In the genomic region with DNA sequence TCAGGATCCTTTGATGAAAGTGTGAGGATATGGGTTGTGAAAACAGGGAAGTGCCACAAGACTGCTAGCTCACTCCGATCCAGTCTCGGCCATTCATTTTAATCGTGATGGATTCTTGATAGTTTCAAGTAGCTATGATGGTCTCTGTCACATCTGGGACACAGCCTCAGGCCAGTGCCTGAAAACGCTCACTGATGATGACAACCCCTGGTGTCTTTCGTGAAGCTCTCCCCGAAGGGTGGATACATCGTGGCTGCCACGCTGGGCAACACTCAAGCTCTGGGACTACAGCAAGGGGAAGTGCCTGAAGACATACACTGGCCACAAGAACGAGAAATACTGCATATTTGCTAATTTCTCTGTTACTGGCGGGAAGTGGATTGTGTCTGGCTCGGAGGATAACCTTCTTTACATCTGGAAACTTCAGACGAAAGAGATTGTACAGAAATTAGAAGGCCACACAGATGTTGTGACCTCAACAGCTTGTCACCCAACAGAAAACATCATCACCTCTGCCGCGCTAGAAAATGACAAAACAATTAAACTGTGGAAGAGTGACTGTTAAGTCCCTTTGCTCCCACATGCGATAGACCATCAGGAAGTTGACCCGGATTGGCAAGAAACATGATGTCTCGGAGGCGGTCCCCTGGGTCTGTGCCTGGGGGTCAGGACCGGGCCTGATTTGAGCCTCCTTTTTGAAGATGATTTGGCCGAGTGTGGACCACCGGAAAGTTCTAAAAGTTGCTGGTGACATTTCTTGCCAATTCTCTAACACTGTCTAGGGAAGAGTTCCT, we compare ENCODE assay signal across 29 cellular contexts. TPM values are rescaled to one million over a fixed set of nuclear protein-coding genes. Genes with fewer than 3 reads are reported as not detected.
DNase-seq lines count a peak whose midpoint lies in the region; ATAC-seq and TF ChIP-seq lines count a peak whose summit lies in the region.
"Had no signal": no experiment of that assay in that cellular context is flagged by ENCODE, and none has a peak within 500 bp of the region (broad histone marks: within the 10 kb centered on the region; RNA-seq: fewer than 3 reads in every experiment).

No MANE protein-coding gene starts in this region.

- no peak for TF ChIP-seq CTCF in SK-N-SH (IDR thresholded peaks at IDR 0.05)
- TF ChIP-seq CTCF in type B pancreatic cell (conservative IDR thresholded peaks at IDR 0.05) = no peak

- ATAC-seq in SK-N-SH treated with all-trans-retinoic acid at 6 μM for 48 hours (no peak), left lobe of liver (peak; percentile 28)
- ATAC-seq: activated CD4-positive, CD25-positive, alpha-beta regulatory T cell treated with anti-CD3 and anti-CD28 coated beads, Interleukin-2, amount 50 U/mL, for 24 hours; natural killer cell treated with Interleukin-12 subunit alpha and Interleukin-12 subunit beta and Interleukin-15 and Interleukin-18, amount 100 ng/mL, for 72 hours; stimulated activated memory B cell treated with anti-CD40 and anti-IgM and Interleukin-4, amounts not matched to agents 10 μg/mL and 1 μg/mL and 100 μg/mL, for 72 hours; T-helper 17 cell had no signal

- no peaks in the 10 kb centered on the region for H3K4me1 Mint-ChIP-seq in type B pancreatic cell (ENCODE audit: unreplicated experiment)
- H3K4me1 Mint-ChIP-seq: brain; CD4-positive, CD25-positive, alpha-beta regulatory T cell; stimulated activated memory B cell treated with anti-CD40 and anti-IgM and Interleukin-4, amounts not matched to agents 10 μg/mL and 1 μg/mL and 100 μg/mL, for 72 hours; T-helper 17 cell had no signal

- H3K79me2 ChIP-seq in SK-N-SH (ENCODE audit: insufficient read depth) = no peaks in the 10 kb centered on the region

- H4K20me1 ChIP-seq in SK-N-SH (ENCODE audit: insufficient read depth) = no peaks in the 10 kb centered on the region

- H3K36me3 Mint-ChIP-seq in type B pancreatic cell = peaks cover 11% of the 10 kb centered on the region

- CTCF ChIA-PET in SK-N-SH (lab: Yijun Ruan, JAX) = interaction anchor here (0.8 to 1.7 kb wide), 2 partner anchors 12 kb away, joined by 3 to 9 read pairs; no protein-coding TSS in a partner anchor

- POLR2A ChIA-PET in SK-N-SH (lab: Yijun Ruan, JAX) = no interaction called here

- no peak overlapping the region for H3K4me2 ChIP-seq in SK-N-SH

- no peaks in the 10 kb centered on the region for H3K9me3 ChIP-seq in SK-N-SH
- H3K9me3 ChIP-seq: adrenal gland had no signal

- 94% methylated on average over 20 of the region's 21 CpGs for WGBS in SK-N-SH (ENCODE audit: low lambda C conversion rate)

- no peak overlapping the region for H2AFZ ChIP-seq in SK-N-SH (ENCODE audit: low read depth)

- H3K4me3 ChIP-seq in SK-N-SH (ENCODE audit: low read depth in 2 of 2, low read length in 1 of 2) = no peak overlapping the region
- H3K4me3 ChIP-seq: adrenal gland, lung had no signal

- no peak overlapping the region for H3K9ac ChIP-seq in SK-N-SH

- H3K27me3 Mint-ChIP-seq in type B pancreatic cell = no peaks in the 10 kb centered on the region
- H3K27me3 Mint-ChIP-seq: stimulated activated memory B cell treated with anti-CD40 and anti-IgM and Interleukin-4, amounts not matched to agents 10 μg/mL and 1 μg/mL and 100 μg/mL, for 72 hours had no signal

- peak overlapping the region; percentile 34 for H3K27ac Mint-ChIP-seq in type B pancreatic cell
- H3K27ac Mint-ChIP-seq: activated naive CD4-positive, alpha-beta T cell treated with anti-CD3 and anti-CD28 coated beads for 36 hours; CD4-positive, CD25-positive, alpha-beta regulatory T cell; natural killer cell treated with Interleukin-12 subunit alpha and Interleukin-12 subunit beta and Interleukin-15 and Interleukin-18, amount 100 ng/mL, for 72 hours; stimulated activated memory B cell treated with anti-CD40 and anti-IgM and Interleukin-4, amounts not matched to agents 10 μg/mL and 1 μg/mL and 100 μg/mL, for 72 hours; T-helper 17 cell had no signal

- TF ChIP-seq EP300 in SK-N-SH (IDR thresholded peaks at IDR 0.05; ENCODE audit: borderline replicate concordance in 1 of 2, low read depth in 1 of 2, low read length in 1 of 2) = no peak

- no peak overlapping the region for H3K27ac ChIP-seq in SK-N-SH (ENCODE audit: low read depth in 2 of 2, low read length in 1 of 2)
- H3K27ac ChIP-seq: adrenal gland had no signal

- no peaks in the 10 kb centered on the region for H3K27me3 ChIP-seq in SK-N-SH (ENCODE audit: insufficient read depth)
- H3K27me3 ChIP-seq: adrenal gland, heart right ventricle had no signal

- no peak for TF ChIP-seq RAD21 in SK-N-SH (IDR thresholded peaks at IDR 0.05; ENCODE audit: low read length)

- H3F3A ChIP-seq in SK-N-SH (replicated peaks; ENCODE audit: insufficient read depth) = peaks cover 3% of the 10 kb centered on the region

- no peaks in the 10 kb centered on the region; a peak in 1 of 4 replicates for H3K4me1 ChIP-seq in SK-N-SH (ENCODE audit: control insufficient read depth in 1 of 2, insufficient read depth in 2 of 2, low read depth in 1 of 2, low read length in 1 of 2)
- H3K4me1 ChIP-seq: adrenal gland had no signal

- H3K9me2 ChIP-seq in SK-N-SH = no peaks in the 10 kb centered on the region

- H3K36me3 ChIP-seq in SK-N-SH (replicated peaks in 1 of 2; ENCODE audit: control insufficient read depth in 1 of 2, insufficient read depth in 2 of 2, low read length in 1 of 2) = peaks cover 0 to 8% of the 10 kb centered on the region in 2 experiments
- H3K36me3 ChIP-seq: adrenal gland had no signal

- DNase-seq in SK-N-SH (no peak), NOMO-1 treated with dmso at 0.1 percent for 144 hours (lab: John Stamatoyannopoulos, UW; ENCODE audit: unreplicated experiment) (peak; percentile 46), left lobe of liver (ENCODE audit: low spot score) (no peak), type B pancreatic cell (ENCODE audit: extremely low spot score, unreplicated experiment) (no peak), HK-2 (ENCODE audit: unreplicated experiment) (no peak)
- no peak for DNase-seq in effector CD4-positive, alpha-beta T cell
- no peak for DNase-seq in activated naive CD4-positive, alpha-beta T cell treated with anti-CD3 and anti-CD28 coated beads, Interleukin-2, amount 50 U/mL, for 16 hours
- DNase-seq: 8988T; activated CD4-positive, alpha-beta T cell treated with anti-CD3 and anti-CD28 coated beads, Interleukin-2, amount 50 U/mL, for 48 hours; activated naive CD4-positive, alpha-beta T cell treated with anti-CD3 and anti-CD28 coated beads for 36 hours; adrenal gland; CD4-positive, CD25-positive, alpha-beta regulatory T cell; cerebellar nuclear complex; DMS79 treated with DMSO at 0.1 percent for 48 hours; foreskin melanocyte; GF-D8; HCEC 1CT; heart right ventricle; NCI-H1105 treated with DMSO at 0.1 percent for 48 hours; NCI-H2029; NCI-H226; NCI-H69; T-helper 17 cell had no signal

- H3K9me3 Mint-ChIP-seq in type B pancreatic cell = no peaks in the 10 kb centered on the region
- H3K9me3 Mint-ChIP-seq: activated naive CD4-positive, alpha-beta T cell treated with anti-CD3 and anti-CD28 coated beads for 36 hours; natural killer cell treated with Interleukin-12 subunit alpha and Interleukin-12 subunit beta and Interleukin-15 and Interleukin-18, amount 100 ng/mL, for 72 hours had no signal

- H3K4me3 Mint-ChIP-seq in type B pancreatic cell = no peak overlapping the region
- H3K4me3 Mint-ChIP-seq: activated naive CD4-positive, alpha-beta T cell treated with anti-CD3 and anti-CD28 coated beads for 36 hours; brain; CD4-positive, CD25-positive, alpha-beta regulatory T cell; natural killer cell treated with Interleukin-12 subunit alpha and Interleukin-12 subunit beta and Interleukin-15 and Interleukin-18, amount 100 ng/mL, for 72 hours; stimulated activated memory B cell treated with anti-CD40 and anti-IgM and Interleukin-4, amounts not matched to agents 10 μg/mL and 1 μg/mL and 100 μg/mL, for 72 hours; T-helper 17 cell had no signal

TF ChIP-seq in SK-N-SH treated with all-trans-retinoic acid at 6 μM for 48 hours, 23 proteins besides CTCF, POLR2A, EP300 and RAD21:
- TF ChIP-seq ZNF70 (CRISPR knock-in tag; IDR thresholded peaks at IDR 0.05) (peak; percentile 66; the same call in 1 of the 2 replicates), ZC3H10 (CRISPR knock-in tag; IDR thresholded peaks at IDR 0.05) (no peak), ZFP30 (CRISPR knock-in tag; IDR thresholded peaks at IDR 0.05) (no peak), ZNF565 (CRISPR knock-in tag; conservative IDR thresholded peaks at IDR 0.05; ENCODE audit: low read depth) (no peak), PPARA (CRISPR knock-in tag; IDR thresholded peaks at IDR 0.05; ENCODE audit: borderline replicate concordance) (no peak)

TF ChIP-seq in SK-N-SH, 30 proteins besides CTCF, POLR2A, EP300 and RAD21:
- TF ChIP-seq ELF1 (IDR thresholded peaks at IDR 0.05) = no peak
- no peak for TF ChIP-seq RXRA (IDR thresholded peaks at IDR 0.05; ENCODE audit: borderline replicate concordance, low read depth)
- no peak for TF ChIP-seq TCF12 (IDR thresholded peaks at IDR 0.05)

RNA-seq across cellular contexts. Expression of a gene that starts 22.2 kb away (rescaled TPM):
- polyA plus RNA-seq in SK-N-SH (2012; rRNA removed) = 9.2 and 10.8 TPM in 2 replicates
- 11.1 and 13.0 TPM in 2 replicates for polyA plus RNA-seq in SK-N-SH (2012; cell fraction: cytosol; rRNA removed)
- polyA plus RNA-seq in SK-N-SH (2012; cell fraction: nucleus; rRNA removed) = 8.3 and 11.8 TPM in 2 replicates
- total RNA-seq in left lobe of liver (13.7 TPM), type B pancreatic cell (ENCODE audit: low replicate concordance) (21.0 and 22.0 TPM in 2 replicates)

RNA-seq across cellular contexts. Expression of a gene that starts 22.4 kb away (rescaled TPM):
- polyA plus RNA-seq in SK-N-SH (2012; rRNA removed) = 1,564 and 2,425 TPM in 2 replicates
- 2,841 and 2,925 TPM in 2 replicates for polyA plus RNA-seq in SK-N-SH (2012; cell fraction: cytosol; rRNA removed)
- polyA plus RNA-seq in SK-N-SH (2012; cell fraction: nucleus; rRNA removed) = 199 and 396 TPM in 2 replicates
- total RNA-seq in left lobe of liver = 364 TPM
- 1,623 and 1,887 TPM in 2 replicates for total RNA-seq in type B pancreatic cell (ENCODE audit: low replicate concordance)

RNA-seq across cellular contexts. Expression of a gene that starts 46.1 kb away (rescaled TPM):
- polyA plus RNA-seq in SK-N-SH (2012; rRNA removed) = 41.4 and 41.6 TPM in 2 replicates
- 54.0 and 60.7 TPM in 2 replicates for polyA plus RNA-seq in SK-N-SH (2012; cell fraction: cytosol; rRNA removed)
- 12.4 and 22.4 TPM in 2 replicates for polyA plus RNA-seq in SK-N-SH (2012; cell fraction: nucleus; rRNA removed)
- 225 TPM for total RNA-seq in left lobe of liver
- total RNA-seq in type B pancreatic cell (ENCODE audit: low replicate concordance) = 124 and 128 TPM in 2 replicates
